In the genomic region with DNA sequence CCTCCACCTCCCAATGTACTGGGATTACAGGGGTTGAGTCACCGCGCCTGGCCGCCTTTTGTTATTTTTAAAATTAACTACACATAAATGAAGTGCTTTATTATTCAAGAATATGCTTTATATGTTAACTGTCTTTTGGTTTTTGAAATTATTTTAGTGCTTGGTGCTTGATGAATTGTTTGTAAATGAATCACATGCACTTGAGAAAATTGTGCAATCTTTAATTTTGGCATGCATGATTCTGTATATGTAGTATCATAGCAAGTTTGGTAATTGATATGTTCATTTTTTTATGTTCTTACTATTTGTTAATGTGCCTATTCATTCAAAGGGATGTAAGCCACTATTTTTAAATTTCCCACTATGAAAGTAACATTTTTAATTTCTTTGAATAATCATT, we compare ENCODE assay signal across 14 cellular contexts.
"Had no signal": no experiment of that assay in that cellular context is flagged by ENCODE, and none has a peak within 500 bp of the region (broad histone marks: within the 10 kb centered on the region; RNA-seq: fewer than 3 reads in every experiment).

No MANE protein-coding gene starts in this region.

- H3K9me3 ChIP-seq: prostate gland, right atrium auricular region, vagina had no signal

- H3K36me3 ChIP-seq: prostate gland, right atrium auricular region, vagina had no signal

- H3K27ac ChIP-seq: epithelial cell of prostate, prostate gland, right atrium auricular region, vagina had no signal

- H3K4me1 ChIP-seq: prostate gland, right atrium auricular region, vagina had no signal

- ATAC-seq: activated CD8-positive, alpha-beta memory T cell treated with anti-CD3 and anti-CD28 coated beads, Interleukin-2, amount 10 ng/mL, durations not matched to agents 7 days and 5 days; left cardiac atrium; naive thymus-derived CD8-positive, alpha-beta T cell had no signal

- H3K27me3 ChIP-seq: right atrium auricular region, vagina had no signal

- DNase-seq: activated CD4-positive, alpha-beta memory T cell treated with anti-CD3 and anti-CD28 coated beads, Interleukin-2, amount 10 ng/mL, durations not matched to agents 7 days and 5 days; activated CD4-positive, alpha-beta T cell treated with anti-CD3 and anti-CD28 coated beads for 48 hours; activated CD4-positive, CD25-positive, alpha-beta regulatory T cell; activated CD8-positive, alpha-beta memory T cell treated with anti-CD3 and anti-CD28 coated beads, Interleukin-2, amount 10 ng/mL, durations not matched to agents 7 days and 5 days; left cardiac atrium; mesendoderm; naive thymus-derived CD8-positive, alpha-beta T cell; T-helper 1 cell; T1000; trophoblast cell had no signal

- H3K4me3 ChIP-seq: prostate gland, right atrium auricular region, vagina had no signal
